In the genomic region with DNA sequence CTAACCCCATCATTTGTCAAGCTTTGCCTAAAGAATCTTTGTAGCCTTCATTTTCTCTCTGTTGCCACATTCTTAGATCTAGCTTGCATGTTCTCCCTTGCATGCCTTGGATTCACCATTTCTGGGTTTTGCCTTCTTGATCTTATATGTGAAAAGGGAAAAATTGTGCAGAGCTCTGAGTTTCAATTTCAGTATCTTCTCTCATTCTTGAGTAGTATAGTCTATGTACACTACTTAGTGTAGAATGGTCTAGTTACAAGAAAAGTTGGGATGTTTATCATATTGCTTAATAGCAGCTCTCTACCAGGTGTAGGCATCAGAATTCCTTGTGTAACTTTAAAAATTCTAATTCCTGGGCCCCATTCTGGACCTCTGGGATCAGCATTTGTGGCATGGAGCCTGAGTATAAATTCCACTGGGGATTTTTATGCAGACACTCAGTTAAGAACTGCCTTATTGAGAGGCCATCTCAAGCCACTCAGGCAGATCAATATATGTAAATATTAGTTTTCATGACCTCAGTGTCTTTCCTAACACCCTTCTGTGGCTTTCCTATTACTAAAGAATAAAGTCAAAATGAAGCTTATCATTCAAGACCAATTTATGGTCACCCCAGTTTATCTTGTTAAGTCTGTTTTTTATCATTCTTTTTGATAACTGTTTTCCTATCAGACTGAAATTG, we compare ENCODE assay signal across 15 cellular contexts. TPM values are rescaled to one million over a fixed set of nuclear protein-coding genes. Genes with fewer than 3 reads are reported as not detected.
DNase-seq lines count a peak whose midpoint lies in the region; ATAC-seq, FAIRE-seq and TF ChIP-seq lines count a peak whose summit lies in the region.
"Had no signal": no experiment of that assay in that cellular context is flagged by ENCODE, and none has a peak within 500 bp of the region (broad histone marks: within the 10 kb centered on the region; RNA-seq: fewer than 3 reads in every experiment).

No MANE protein-coding gene starts in this region.

- H4K8ac ChIP-seq in IMR-90 (ENCODE audit: low read depth in 2 of 2, low read length in 2 of 2), result 0 out of 4 replicates have a peak overlapping the region, but pooled peaks of 1 of the 2 experiments have one; percentile 21

- H3K14ac ChIP-seq in IMR-90 (replicated peaks; ENCODE audit: low read depth, low read length), result no peak overlapping the region

- H2BK15ac ChIP-seq in IMR-90 (ENCODE audit: low read depth, low read length), result no peak overlapping the region

- intact Hi-C loops in IMR-90 (cut with micrococcal nuclease) (no loop called here), posterior vena cava (cut with DNase I) (no loop called here)

- peaks cover 4% of the 10 kb centered on the region; the same call in 1 of the 2 replicates for H3K36me3 ChIP-seq in IMR-90 (ENCODE audit: control insufficient read depth, insufficient read depth, low read length)

- POLR2A ChIA-PET in IMR-90 (lab: Charles Lee; ENCODE audit: unreplicated experiment), result no interaction called here

- no peaks in the 10 kb centered on the region for H3K9me3 ChIP-seq in IMR-90 (ENCODE audit: control insufficient read depth, insufficient read depth, low read length)
- H3K9me3 ChIP-seq: SJSA1 had no signal

- TF ChIP-seq POLR2A in IMR-90 (IDR thresholded peaks at IDR 0.05; ENCODE audit: low read depth, low read length), result no peak

- no peak overlapping the region for H3K23ac ChIP-seq in IMR-90 (ENCODE audit: low read depth, low read length)

- peak; percentile 78 for FAIRE-seq in GM18507 (lab: Jason Lieb, UNC)
- FAIRE-seq: G401.6 had no signal

- H2AFZ ChIP-seq in IMR-90 (replicated peaks; ENCODE audit: low read length, poor library complexity), result no peak overlapping the region

- in situ Hi-C loops in IMR-90 (cut with MboI; ENCODE audit: low sequenced_read_pairs), result no loop called here

- DNase-seq in GM18507 (ENCODE audit: extremely low spot score, insufficient read length, low read depth) (no peak), IMR-90 (no peak), T-helper 9 cell (no peak), C1 segment of cervical spinal cord (lab: John Stamatoyannopoulos, UW) (no peak), NCI-H526 (lab: John Stamatoyannopoulos, UW) (no peak), posterior vena cava (ENCODE audit: low spot score) (no peak)
- DNase-seq: activated naive CD4-positive, alpha-beta T cell treated with Interleukin-2 at 50 U/mL for 16 hours; foreskin keratinocyte; H9; NCI-H446 treated with DMSO at 0.1 percent for 48 hours had no signal

- H3K79me1 ChIP-seq in IMR-90 (ENCODE audit: low read depth in 1 of 2, low read length in 2 of 2), result peaks cover 27 to 46% of the 10 kb centered on the region in 2 experiments

- H3K56ac ChIP-seq in IMR-90 (ENCODE audit: extremely low read depth, insufficient read depth, low read length), result no peak overlapping the region

- H3K27ac ChIP-seq in IMR-90 (ENCODE audit: insufficient read depth, low read length), result no peak overlapping the region
- H3K27ac ChIP-seq: foreskin keratinocyte, SJSA1 had no signal

- H4K5ac ChIP-seq in IMR-90 (ENCODE audit: low read depth, low read length), result no peak overlapping the region

- TF ChIP-seq CTCF in IMR-90 (conservative IDR thresholded peaks at IDR 0.05; ENCODE audit: low read depth, low read length), result no peak

- H2BK20ac ChIP-seq in IMR-90 (ENCODE audit: low read depth, low read length), result no peak overlapping the region

- H3K4me3 ChIP-seq in IMR-90 (ENCODE audit: insufficient read depth, low read depth, low read length), result no peak overlapping the region
- H3K4me3 ChIP-seq: SJSA1 had no signal

- dilution Hi-C loops in IMR-90 (cut with HindIII; ENCODE audit: low sequenced_read_pairs, unreplicated experiment), result no loop called here

- peaks cover 5% of the 10 kb centered on the region; the same call in 1 of the 2 replicates for H3K9me1 ChIP-seq in IMR-90 (ENCODE audit: insufficient read depth, low read length)

- CTCF ChIA-PET in IMR-90 (lab: Yijun Ruan, JAX), result interaction anchor here (0.9 kb wide), 1 partner anchor 23 kb away, joined by 4 read pairs; the partner anchor contains the start of gene GTF2E1

- peak overlapping the region; percentile 62; the same call in 1 of the 2 replicates for H3K4me2 ChIP-seq in IMR-90 (ENCODE audit: low read depth, low read length)

- no TSS peak for BruUV-seq in IMR-90 (replicated peaks; lab: Mats Ljungman, UMichigan)

- ATAC-seq in GM19468 (IDR thresholded peaks at IDR 0.05; ENCODE audit: extremely low read depth, unreplicated experiment), result peak; percentile 41
- peak; percentile 43 for ATAC-seq in HG02938 (IDR thresholded peaks at IDR 0.05; ENCODE audit: unreplicated experiment)
- no peak for ATAC-seq in IMR-90 (ENCODE audit: low read depth)
- ATAC-seq: foreskin keratinocyte; stimulated activated memory B cell treated with anti-CD40 and anti-IgM and Interleukin-4, amounts not matched to agents 10 μg/mL and 1 μg/mL and 100 μg/mL, for 72 hours had no signal

- no peaks in the 10 kb centered on the region for H4K20me1 ChIP-seq in IMR-90 (ENCODE audit: insufficient read depth, low read length)

- H3K4ac ChIP-seq in IMR-90 (ENCODE audit: low read depth, low read length), result no peak overlapping the region

- no peak overlapping the region for H2AK5ac ChIP-seq in IMR-90 (ENCODE audit: low read depth, low read length)

- no peak overlapping the region for H4K91ac ChIP-seq in IMR-90 (ENCODE audit: insufficient read depth, low read depth, low read length)

- H2BK5ac ChIP-seq in IMR-90 (ENCODE audit: low read depth, low read length, poor library complexity, severe bottlenecking), result peak overlapping the region; percentile 40

- H2BK120ac ChIP-seq in IMR-90 (ENCODE audit: low read depth, low read length), result peak overlapping the region; percentile 56; the same call in 1 of the 2 replicates

- H3K4me1 ChIP-seq in IMR-90 (ENCODE audit: control insufficient read depth, insufficient read depth, low read length), result peaks cover 9% of the 10 kb centered on the region
- H3K4me1 ChIP-seq: foreskin keratinocyte had no signal

- TF ChIP-seq RAD21 in IMR-90 (IDR thresholded peaks at IDR 0.05; ENCODE audit: low read length), result no peak

- H2AK9ac ChIP-seq in IMR-90 (replicated peaks; ENCODE audit: low read depth, low read length, poor library complexity), result no peak overlapping the region

- no peak overlapping the region for H3K9ac ChIP-seq in IMR-90 (ENCODE audit: low read depth, low read length)

- no peak overlapping the region for H3K18ac ChIP-seq in IMR-90 (ENCODE audit: low read depth, low read length)

- no peaks in the 10 kb centered on the region for H3K27me3 ChIP-seq in IMR-90 (ENCODE audit: control insufficient read depth, insufficient read depth, low read length)
- H3K27me3 ChIP-seq: foreskin keratinocyte, SJSA1 had no signal

TF ChIP-seq in IMR-90, 13 proteins besides CTCF, POLR2A, EP300 and RAD21:
- TF ChIP-seq NFE2L2 (IDR thresholded peaks at IDR 0.05; ENCODE audit: low read depth, low read length) (no peak), MXI1 (IDR thresholded peaks at IDR 0.05; ENCODE audit: borderline replicate concordance, low read depth, low read length) (no peak), SMC3 (IDR thresholded peaks at IDR 0.05; ENCODE audit: low read depth, low read length) (no peak), RCOR1 (IDR thresholded peaks at IDR 0.05; ENCODE audit: insufficient replicate concordance, low read length) (no peak), RFX5 (IDR thresholded peaks at IDR 0.05; ENCODE audit: low read depth, low read length) (no peak)

RNA-seq across cellular contexts. Expression of gene GTF2E1, which starts 23.4 kb away (rescaled TPM):
- total RNA-seq in IMR-90 (2012; rRNA removed) (18.5 and 26.9 TPM in 2 replicates), posterior vena cava (10 to 100 TPM; 12.0 to 16.7 TPM)
- polyA plus RNA-seq in IMR-90 (2012; rRNA removed), result 6.6 and 8.2 TPM in 2 replicates
- 2.1 and 4.4 TPM in 2 replicates for polyA plus RNA-seq in IMR-90 (2012; cell fraction: cytosol; rRNA removed)
- 1.7 and 4.9 TPM in 2 replicates for polyA plus RNA-seq in IMR-90 (2012; cell fraction: nucleus; rRNA removed; ENCODE audit: low replicate concordance)

RNA-seq across cellular contexts. Expression of gene RABL3, which starts 23.7 kb away (rescaled TPM):
- total RNA-seq in IMR-90 (2012; rRNA removed), result 17.0 and 31.1 TPM in 2 replicates
- 4.2 and 5.3 TPM in 2 replicates for polyA plus RNA-seq in IMR-90 (2012; rRNA removed)
- 0.48 and 1.0 TPM in 2 replicates for polyA plus RNA-seq in IMR-90 (2012; cell fraction: cytosol; rRNA removed)
- polyA plus RNA-seq in IMR-90 (2012; cell fraction: nucleus; rRNA removed; ENCODE audit: low replicate concordance), result 0.27 and 3.6 TPM in 2 replicates
- 10 to 100 TPM; 16.9 to 22.3 TPM for total RNA-seq in posterior vena cava
